ENCODE assay signal across 8 cellular contexts in the genomic region with DNA sequence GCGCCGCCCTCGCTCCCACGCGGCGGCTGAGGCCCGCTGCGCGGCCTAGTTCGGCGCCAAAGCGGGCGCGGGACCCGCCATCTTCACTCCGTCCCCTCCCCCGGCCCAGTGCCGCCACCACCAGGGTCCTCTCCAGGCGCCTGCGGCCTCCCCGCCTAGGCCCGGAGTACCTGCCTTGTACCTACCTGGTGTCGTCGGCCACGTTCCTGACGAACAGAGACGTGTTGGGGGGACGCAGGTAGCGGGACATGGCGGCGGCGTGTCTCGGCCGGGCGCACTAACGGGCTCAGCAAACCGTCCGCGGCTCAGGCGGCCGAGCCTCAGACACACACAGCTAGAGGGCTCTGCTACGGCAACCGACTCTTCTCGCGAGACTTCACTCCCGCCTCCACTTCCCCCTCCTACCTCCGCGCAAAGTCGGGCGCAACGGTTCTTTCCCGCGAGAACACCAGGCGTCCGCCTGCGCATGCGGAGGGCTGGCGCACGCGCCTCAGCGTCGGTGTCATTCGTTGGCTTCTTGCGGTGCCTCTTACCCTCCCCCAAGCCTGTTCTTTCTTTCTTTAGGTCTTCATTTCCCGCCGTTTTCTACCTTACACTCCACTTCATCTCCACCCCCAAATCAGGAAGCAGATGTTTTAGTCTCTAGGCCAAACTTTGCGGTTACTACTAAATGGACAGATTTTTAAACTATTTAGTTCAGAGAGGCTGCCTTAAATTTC. TPM values are rescaled to one million over a fixed set of nuclear protein-coding genes. Genes with fewer than 3 reads are reported as not detected.
A peak's percentile ranks its signal among the peaks of the same experiment; 100 is the strongest.
DNase-seq lines count a peak whose midpoint lies in the region; ATAC-seq, FAIRE-seq and TF ChIP-seq lines count a peak whose summit lies in the region.

A gene (minus strand): TSS at position 322 of the 719 bp plus-strand sequence. CDS start 72 bp downstream, at position 250.

- H3K9me2 ChIP-seq in DOHH2 (replicated peaks; ENCODE audit: control insufficient read depth, low read length) (no peaks in the 10 kb centered on the region), Karpas-422 (replicated peaks; ENCODE audit: insufficient read depth, low read length) (no peaks in the 10 kb centered on the region)

- TF ChIP-seq CTCF in DOHH2 (IDR thresholded peaks at IDR 0.05; ENCODE audit: low read depth, low read length, poor library complexity, severe bottlenecking) (peak; percentile 43), esophagus muscularis mucosa (IDR thresholded peaks at IDR 0.05) (peak; percentile 49 to 72 (median 57))

- H3K4me2 ChIP-seq in DOHH2 (ENCODE audit: low read length) (peak within 1 kb of the TSS; percentile 95), Karpas-422 (ENCODE audit: low read depth, low read length, poor library complexity, severe bottlenecking) (peak within 1 kb of the TSS; percentile 97)

- H3K27ac Mint-ChIP-seq in activated T-cell treated with anti-CD3 and anti-CD28 coated beads, Interleukin-2, amount 50 U/mL, for 72 hours, result peak within 1 kb of the TSS; percentile 98

- peak within 1 kb of the TSS; percentile 100 for H3K9ac ChIP-seq in Karpas-422 (ENCODE audit: low read length)

- peak; percentile 86 for ATAC-seq in GM21825 (IDR thresholded peaks at IDR 0.05; ENCODE audit: unreplicated experiment)
- peak; percentile 93 to 94 for ATAC-seq in activated T-cell treated with anti-CD3 and anti-CD28 coated beads, Interleukin-2, amount 50 U/mL, for 72 hours (replicated peaks in 1 of 2)

- H3K9me3 ChIP-seq in DOHH2 (ENCODE audit: control insufficient read depth, insufficient read depth, low read length), result no peaks in the 10 kb centered on the region
- H3K9me3 ChIP-seq in Karpas-422 (ENCODE audit: low read length), result no peaks in the 10 kb centered on the region
- H3K9me3 ChIP-seq in esophagus muscularis mucosa, result no peaks in the 10 kb centered on the region

- H3K4me3 Mint-ChIP-seq in activated T-cell treated with anti-CD3 and anti-CD28 coated beads, Interleukin-2, amount 50 U/mL, for 72 hours, result peak within 1 kb of the TSS; percentile 85 to 93

- peaks cover 16% of the 10 kb centered on the region for H4K20me1 ChIP-seq in DOHH2 (ENCODE audit: control insufficient read depth, insufficient read depth, low read depth, low read length)
- peaks cover 39% of the 10 kb centered on the region for H4K20me1 ChIP-seq in Karpas-422 (ENCODE audit: insufficient read depth, low read depth, low read length)

- peaks cover 18 to 34% of the 10 kb centered on the region in 2 donors for H3K36me3 Mint-ChIP-seq in activated T-cell treated with anti-CD3 and anti-CD28 coated beads, Interleukin-2, amount 50 U/mL, for 72 hours (ENCODE audit: insufficient read depth in 2 of 2)

- intact Hi-C loops in esophagus muscularis mucosa (cut with DNase I), result loop anchor here (5.0 kb wide), 1 partner anchor 37 kb away; no protein-coding TSS in a partner anchor

- H3K4me1 ChIP-seq in DOHH2 (ENCODE audit: control insufficient read depth, low read length) (peaks cover 74% of the 10 kb centered on the region), Karpas-422 (ENCODE audit: low read length) (peaks cover 45% of the 10 kb centered on the region), esophagus muscularis mucosa (peaks cover 48 to 64% (median 56%) of the 10 kb centered on the region in 4 donors)

- peaks cover 43% of the 10 kb centered on the region for H3K4me1 Mint-ChIP-seq in activated T-cell treated with anti-CD3 and anti-CD28 coated beads, Interleukin-2, amount 50 U/mL, for 72 hours (ENCODE audit: low read depth)

- no peaks in the 10 kb centered on the region for H3K9me3 Mint-ChIP-seq in activated T-cell treated with anti-CD3 and anti-CD28 coated beads, Interleukin-2, amount 50 U/mL, for 72 hours

- DNase-seq in Karpas-422, result peak; percentile 100
- DNase-seq in RCC 7860 (ENCODE audit: low spot score), result peak; percentile 97
- peak; percentile 97 to 98 for DNase-seq in activated T-cell treated with anti-CD3 and anti-CD28 coated beads, Interleukin-2, amount 50 U/mL, for 72 hours
- peak; percentile 99 for DNase-seq in esophagus muscularis mucosa (ENCODE audit: extremely low spot score)
- DNase-seq in myocyte (ENCODE audit: low read depth), result peak; percentile 99
- peak; percentile 97 for DNase-seq in stimulated activated CD8-positive, alpha-beta memory T cell treated with anti-CD3 and anti-CD28 coated beads, Interleukin-7, amount 100 ng/mL, for 48 hours (ENCODE audit: extremely low read depth in 1 of 2, low read depth in 1 of 2)

- peaks cover 43% of the 10 kb centered on the region for H3F3A ChIP-seq in DOHH2 (ENCODE audit: control insufficient read depth, insufficient read depth)

- H3K27ac ChIP-seq in DOHH2 (ENCODE audit: low read depth, low read length), result peak within 1 kb of the TSS; percentile 99
- peak within 1 kb of the TSS; percentile 93 for H3K27ac ChIP-seq in Karpas-422 (ENCODE audit: low read length)
- H3K27ac ChIP-seq in esophagus muscularis mucosa (replicated peaks in 1 of 4), result peak within 1 kb of the TSS; percentile 92 to 98 (median 97)

- H3K27me3 Mint-ChIP-seq in activated T-cell treated with anti-CD3 and anti-CD28 coated beads, Interleukin-2, amount 50 U/mL, for 72 hours (ENCODE audit: low read depth), result no peaks in the 10 kb centered on the region

- H3K27me3 ChIP-seq in DOHH2 (ENCODE audit: control insufficient read depth, low read length) (no peaks in the 10 kb centered on the region), Karpas-422 (ENCODE audit: low read length) (no peaks in the 10 kb centered on the region), esophagus muscularis mucosa (no peaks in the 10 kb centered on the region)

- FAIRE-seq in RCC 7860 (lab: Jason Lieb, UNC), result peak; percentile 68

- H2AFZ ChIP-seq in Karpas-422 (ENCODE audit: low read length), result peak within 1 kb of the TSS; percentile 77

- TF ChIP-seq POLR2A in esophagus muscularis mucosa (IDR thresholded peaks at IDR 0.05; ENCODE audit: low read depth), result peak; percentile 98

- H3K79me2 ChIP-seq in DOHH2 (ENCODE audit: control insufficient read depth, low read length) (peaks cover 53% of the 10 kb centered on the region), Karpas-422 (ENCODE audit: low read length) (peaks cover 54% of the 10 kb centered on the region)

- WGBS in esophagus muscularis mucosa, result under 1% methylated on average over 25 of the region's 67 CpGs

- H3K36me3 ChIP-seq in DOHH2 (ENCODE audit: control insufficient read depth, low read length), result peaks cover 50% of the 10 kb centered on the region
- peaks cover 44% of the 10 kb centered on the region for H3K36me3 ChIP-seq in Karpas-422 (ENCODE audit: insufficient read depth, low read length)
- no peaks in the 10 kb centered on the region for H3K36me3 ChIP-seq in esophagus muscularis mucosa

- no peak for TF ChIP-seq EP300 in esophagus muscularis mucosa (IDR thresholded peaks at IDR 0.05)

- H3K4me3 ChIP-seq in DOHH2 (ENCODE audit: low read length) (peak within 1 kb of the TSS; percentile 87), Karpas-422 (ENCODE audit: low read length) (peak within 1 kb of the TSS; percentile 98), esophagus muscularis mucosa (peak within 1 kb of the TSS; percentile 69 to 94 (median 88))

RNA-seq across cellular contexts. Expression of the gene that starts here (rescaled TPM):
- total RNA-seq in Karpas-422 (2014; rRNA removed; shearing (Covaris generic); ENCODE audit: low replicate concordance), result 87.6 and 150 TPM in 2 replicates
- total RNA-seq in activated T-cell treated with anti-CD3 and anti-CD28 coated beads, Interleukin-2, amount 50 U/mL, for 72 hours, result 100 to 1,000 TPM; 217 to 264 TPM
- total RNA-seq in esophagus muscularis mucosa (10 to 100 TPM; 53.6 to 89.7 (median 56.6) TPM), myocyte (90.9 and 99.3 TPM in 2 replicates)
- 57.7 TPM for polyA plus RNA-seq in myocyte (2012)

Comparison
In these comparisons a context has a peak if more than half of its experiments do, and no peak if none do; other contexts are left out.
1. Peak in every context shown above with its lines: DNase-seq, ATAC-seq, H3K4me3 ChIP-seq and H3K27ac ChIP-seq.